In genomic region chr4:84324303-84324702, GRCh38 we compare ENCODE assay signal across 21 cellular contexts.
DNase-seq lines count a peak whose midpoint lies in the region; ATAC-seq, FAIRE-seq and TF ChIP-seq lines count a peak whose summit lies in the region.
"Had no signal": no experiment of that assay in that cellular context is flagged by ENCODE, and none has a peak within 500 bp of the region (broad histone marks: within the 10 kb centered on the region; RNA-seq: fewer than 3 reads in every experiment).

No MANE protein-coding gene starts in this region.

- CTCF ChIA-PET in H1 (lab: Charles Lee; ENCODE audit: partially characterized antibody) = interaction anchor here (0.6 to 1.6 kb wide), 4 partner anchors 44 to 793 kb away, joined by 3 to 6 read pairs (median 4); no protein-coding TSS in a partner anchor
- CTCF ChIA-PET in activated CD4-positive, alpha-beta memory T cell treated with anti-CD3 and anti-CD28 coated beads, Interleukin-2, amount 10 ng/mL, durations not matched to agents 7 days and 5 days (lab: Charles Lee) = no interaction called here

- TF ChIP-seq CTCF in H1 (IDR thresholded peaks at IDR 0.05; ENCODE audit: control extremely low read depth in 1 of 3, insufficient read depth in 1 of 3, low read depth in 1 of 3, low read length in 3 of 3) = no peak
- TF ChIP-seq CTCF in nephron progenitor cell (IDR thresholded peaks at IDR 0.05) = no peak

- H3K4ac ChIP-seq in H1 (replicated peaks; ENCODE audit: insufficient read length, low read depth, low read length) = no peak overlapping the region

- no peaks in the 10 kb centered on the region for H3K79me1 ChIP-seq in H1 (ENCODE audit: low read depth, low read length)

- peak overlapping the region; percentile 21 to 42; a peak in 2 of 4 replicates for H3K4me2 ChIP-seq in H1 (ENCODE audit: insufficient read depth in 1 of 2, low read depth in 2 of 2, low read length in 2 of 2)

- H4K91ac ChIP-seq in H1 (replicated peaks; ENCODE audit: insufficient read length, low read length) = no peak overlapping the region

- H4K8ac ChIP-seq in H1 (ENCODE audit: extremely low read depth, insufficient read depth, low read length) = no peak overlapping the region

- no peak overlapping the region for H4K5ac ChIP-seq in H1 (ENCODE audit: insufficient read length, low read depth, low read length)

- no peak for TF ChIP-seq RAD21 in H1 (IDR thresholded peaks at IDR 0.05 in 1 of 2, conservative IDR thresholded peaks at IDR 0.05 in 1 of 2; ENCODE audit: low read depth in 2 of 2, low read length in 2 of 2)

- TF ChIP-seq POLR2A in H1 (IDR thresholded peaks at IDR 0.05; ENCODE audit: control extremely low read depth in 1 of 2, low read depth in 2 of 2, low read length in 2 of 2) = no peak

- no peak overlapping the region for H2BK12ac ChIP-seq in H1 (ENCODE audit: low read depth, low read length)

- WGBS in H1 (ENCODE audit: extremely low coverage in 1 of 2, insufficient coverage in 1 of 2, insufficient read length in 1 of 2, insufficient replicate concordance in 2 of 2, low coverage in 1 of 2, low lambda C conversion rate in 2 of 2, missing lambda C conversion rate in 1 of 2), 2 experiments = no CpG with 5 or more reads among the region's 1 CpG

- no peak overlapping the region for H3K4me3 Mint-ChIP-seq in nephron progenitor cell
- H3K4me3 Mint-ChIP-seq in activated CD4-positive, alpha-beta memory T cell treated with anti-CD3 and anti-CD28 coated beads, Interleukin-2, amount 10 ng/mL, durations not matched to agents 7 days and 5 days = no peak overlapping the region
- H3K4me3 Mint-ChIP-seq: CD4-positive, alpha-beta memory T cell had no signal

- peaks cover 18% of the 10 kb centered on the region for H3K4me1 Mint-ChIP-seq in nephron progenitor cell
- no peaks in the 10 kb centered on the region for H3K4me1 Mint-ChIP-seq in activated CD4-positive, alpha-beta memory T cell treated with anti-CD3 and anti-CD28 coated beads, Interleukin-2, amount 10 ng/mL, durations not matched to agents 7 days and 5 days

- no peaks in the 10 kb centered on the region for H3K27me3 ChIP-seq in H1 (replicated peaks in 1 of 4; ENCODE audit: control insufficient read depth in 3 of 4, extremely low read depth in 1 of 4, insufficient read depth in 3 of 4, low read length in 3 of 4)
- H3K27me3 ChIP-seq: MG63 had no signal

- DNase-seq in D341Med (ENCODE audit: low spot score) (peak; percentile 28), NCI-H69 (lab: John Stamatoyannopoulos, UW) (peak; percentile 45), H1 (ENCODE audit: low read depth in 1 of 2, low spot score in 2 of 2) (no peak), nephron progenitor cell (no peak), NCI-H345 treated with DMSO at 0.1 percent for 48 hours (lab: John Stamatoyannopoulos, UW; ENCODE audit: unreplicated experiment) (no peak)
- no peak for DNase-seq in activated CD4-positive, alpha-beta memory T cell treated with anti-CD3 and anti-CD28 coated beads, Interleukin-2, amount 10 ng/mL, durations not matched to agents 7 days and 5 days
- DNase-seq: CD4-positive, alpha-beta memory T cell; DMS53; EL; Kasumi-1; NCI-H1048; NCI-H1930; NCI-H526 treated with DMSO at 0.1 percent for 48 hours; PC-3; SIG-M5 had no signal

- H3K14ac ChIP-seq in H1 (ENCODE audit: insufficient read length) = no peak overlapping the region

- peak overlapping the region; percentile 13 for H3K27ac Mint-ChIP-seq in nephron progenitor cell
- H3K27ac Mint-ChIP-seq in activated CD4-positive, alpha-beta memory T cell treated with anti-CD3 and anti-CD28 coated beads, Interleukin-2, amount 10 ng/mL, durations not matched to agents 7 days and 5 days = no peak overlapping the region
- H3K27ac Mint-ChIP-seq: CD4-positive, alpha-beta memory T cell had no signal

- no peak for FAIRE-seq in H1 (lab: Jason Lieb, UNC)
- FAIRE-seq: A204.1, GM12891, H54 had no signal

- POLR2A ChIA-PET in H1 (lab: Charles Lee; ENCODE audit: partially characterized antibody) = interaction anchor here (1.5 to 1.8 kb wide), 2 partner anchors 14 to 25 kb away, joined by 3 to 5 read pairs; no protein-coding TSS in a partner anchor
- POLR2A ChIA-PET in activated CD4-positive, alpha-beta memory T cell treated with anti-CD3 and anti-CD28 coated beads, Interleukin-2, amount 10 ng/mL, durations not matched to agents 7 days and 5 days (lab: Charles Lee) = no interaction called here

- no peak overlapping the region for H2BK120ac ChIP-seq in H1 (replicated peaks; ENCODE audit: low read depth, low read length)

- H3K27ac ChIP-seq in H1 (ENCODE audit: low read depth, low read length) = no peak overlapping the region
- H3K27ac ChIP-seq: RWPE1 had no signal

- no peak overlapping the region for H2BK5ac ChIP-seq in H1 (ENCODE audit: low read depth, low read length)

- H3K27me3 Mint-ChIP-seq in nephron progenitor cell (ENCODE audit: low read depth, poor library complexity) = no peaks in the 10 kb centered on the region
- H3K27me3 Mint-ChIP-seq in activated CD4-positive, alpha-beta memory T cell treated with anti-CD3 and anti-CD28 coated beads, Interleukin-2, amount 10 ng/mL, durations not matched to agents 7 days and 5 days = no peaks in the 10 kb centered on the region
- H3K27me3 Mint-ChIP-seq: CD4-positive, alpha-beta memory T cell had no signal

- no peak for TF ChIP-seq EP300 in H1 (IDR thresholded peaks at IDR 0.05; ENCODE audit: borderline replicate concordance in 1 of 2, low read depth in 2 of 2, low read length in 2 of 2)

- no peak for ATAC-seq in GM18511 (IDR thresholded peaks at IDR 0.05; ENCODE audit: unreplicated experiment)
- ATAC-seq: PC-3 had no signal

- no peaks in the 10 kb centered on the region for H4K20me1 ChIP-seq in H1 (replicated peaks in 1 of 2; ENCODE audit: control insufficient read depth in 1 of 2, insufficient read depth in 2 of 2, low read length in 2 of 2)

- no peak overlapping the region for H3K9ac ChIP-seq in H1 (replicated peaks in 1 of 4; ENCODE audit: extremely low read depth in 1 of 4, low read depth in 3 of 4, low read length in 3 of 4)

- H3K36me3 Mint-ChIP-seq in nephron progenitor cell (ENCODE audit: low read depth) = no peaks in the 10 kb centered on the region
- H3K36me3 Mint-ChIP-seq in activated CD4-positive, alpha-beta memory T cell treated with anti-CD3 and anti-CD28 coated beads, Interleukin-2, amount 10 ng/mL, durations not matched to agents 7 days and 5 days (ENCODE audit: low read depth) = no peaks in the 10 kb centered on the region
- H3K36me3 Mint-ChIP-seq: CD4-positive, alpha-beta memory T cell had no signal

- no peaks in the 10 kb centered on the region for H3K79me2 ChIP-seq in H1 (ENCODE audit: control insufficient read depth in 1 of 2, insufficient read depth in 2 of 2, low read length in 2 of 2)

- no peak overlapping the region for H2AK5ac ChIP-seq in H1 (ENCODE audit: low read depth, low read length)

- H2BK20ac ChIP-seq in H1 (ENCODE audit: low read length) = no peak overlapping the region

- no peaks in the 10 kb centered on the region for H3K23me2 ChIP-seq in H1 (ENCODE audit: low read depth, low read length)

- peaks cover 1 to 12% (median 11%) of the 10 kb centered on the region in 4 experiments; a peak in 5 of 7 replicates for H3K4me1 ChIP-seq in H1 (replicated peaks in 1 of 4; ENCODE audit: control insufficient read depth in 3 of 4, insufficient read depth in 4 of 4, low read length in 3 of 4)

- no peak overlapping the region for H2BK15ac ChIP-seq in H1 (ENCODE audit: low read length)

- no peak overlapping the region for H2AFZ ChIP-seq in H1 (ENCODE audit: low read length)

- no peak overlapping the region for H3K23ac ChIP-seq in H1 (ENCODE audit: insufficient read length)

- H3K36me3 ChIP-seq in H1 (ENCODE audit: control insufficient read depth in 2 of 4, insufficient read depth in 4 of 4, low read length in 3 of 4) = no peaks in the 10 kb centered on the region
- H3K36me3 ChIP-seq: MG63 had no signal

- no peak overlapping the region for H3K18ac ChIP-seq in H1 (ENCODE audit: extremely low read depth, low read length)

- no peaks in the 10 kb centered on the region for H3K9me3 Mint-ChIP-seq in nephron progenitor cell
- H3K9me3 Mint-ChIP-seq in activated CD4-positive, alpha-beta memory T cell treated with anti-CD3 and anti-CD28 coated beads, Interleukin-2, amount 10 ng/mL, durations not matched to agents 7 days and 5 days = no peaks in the 10 kb centered on the region

- H3K9me3 ChIP-seq in H1 (ENCODE audit: insufficient read depth in 2 of 2, low read depth in 1 of 2, low read length in 1 of 2) = no peaks in the 10 kb centered on the region
- H3K9me3 ChIP-seq: MG63 had no signal

- no peak overlapping the region for H3K56ac ChIP-seq in H1 (replicated peaks; ENCODE audit: insufficient read length, low read depth, low read length)

- peak overlapping the region in 1 of 4 experiments; percentile 40; a peak in 1 of 8 replicates for H3K4me3 ChIP-seq in H1 (ENCODE audit: extremely low read depth in 1 of 4, insufficient read depth in 2 of 4, low read depth in 3 of 4, low read length in 4 of 4)
- H3K4me3 ChIP-seq: MG63 had no signal

TF ChIP-seq in H1, 55 proteins besides CTCF, POLR2A, EP300 and RAD21 (continues in another document):
- TF ChIP-seq SP1 (IDR thresholded peaks at IDR 0.05; ENCODE audit: low read depth, low read length) = 0 out of 2 replicates have a peak, but pooled peaks have one; percentile 13

Comparison
In these comparisons a context has a peak if more than half of its experiments do, and no peak if none do; other contexts are left out.
1. DNase-seq: peak in D341Med (single experiment) and NCI-H69 (single experiment); none in H1 (0 of 2), nephron progenitor cell (single experiment), activated CD4-positive, alpha-beta memory T cell treated with anti-CD3 and anti-CD28 coated beads, Interleukin-2, amount 10 ng/mL, durations not matched to agents 7 days and 5 days (single experiment) and NCI-H345 treated with DMSO at 0.1 percent for 48 hours (single experiment).